In the genomic region with DNA sequence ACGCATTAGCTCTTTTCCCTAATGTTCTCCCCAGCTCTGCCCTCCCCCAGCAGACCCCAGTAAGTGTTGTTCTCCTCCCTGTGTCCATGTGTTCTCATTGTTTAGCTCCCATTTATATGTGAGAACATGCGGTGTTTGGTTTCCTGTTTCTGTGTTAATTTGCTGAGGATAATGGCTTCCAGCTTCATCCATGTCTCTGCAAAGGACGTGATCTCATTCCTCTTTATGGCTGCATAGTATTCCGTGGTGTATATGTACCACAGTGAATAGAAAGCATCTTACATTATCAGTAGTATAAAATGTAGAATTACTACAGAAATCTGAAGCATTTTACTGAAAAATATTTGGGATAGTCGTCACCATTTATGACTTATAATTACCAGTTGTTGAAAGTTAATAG, we compare ENCODE assay signal across 11 cellular contexts. TPM values are rescaled to one million over a fixed set of nuclear protein-coding genes. Genes with fewer than 3 reads are reported as not detected.
"Had no signal": no experiment of that assay in that cellular context is flagged by ENCODE, and none has a peak within 500 bp of the region (broad histone marks: within the 10 kb centered on the region; RNA-seq: fewer than 3 reads in every experiment).

No MANE protein-coding gene starts in this region.

- H3K27ac ChIP-seq: HL-60, KMS-11 had no signal

- H3K9ac ChIP-seq: KMS-11 had no signal

- FAIRE-seq: HepG2, HTR-8/SVneo had no signal

- DNase-seq: IMR-90, Karpas-422, KBM-7, KG1 had no signal

- ATAC-seq: HepG2 had no signal

RNA-seq across cellular contexts. Expression of gene HLA-DRA, which starts 21.8 kb away (rescaled TPM):
- total RNA-seq: HepG2, HT-29, IMR-90 had no signal
- polyA plus RNA-seq: HepG2, IMR-90 had no signal

RNA-seq across cellular contexts. Expression of gene BTNL2, which starts 54.5 kb away (rescaled TPM):
- total RNA-seq: HepG2, HT-29, HT1080, IMR-90 had no signal
- polyA plus RNA-seq: HepG2, IgD-negative memory B cell, IMR-90 had no signal
